14 cellular contexts compared by ENCODE assay signal in genomic region chr5:14171091-14171490, GRCh38. TPM values are rescaled to one million over a fixed set of nuclear protein-coding genes. Genes with fewer than 3 reads are reported as not detected.
DNase-seq lines count a peak whose midpoint lies in the region; ATAC-seq lines count a peak whose summit lies in the region.
"Had no signal": no experiment of that assay in that cellular context is flagged by ENCODE, and none has a peak within 500 bp of the region (broad histone marks: within the 10 kb centered on the region; RNA-seq: fewer than 3 reads in every experiment).

No MANE protein-coding gene starts in this region.

- no peaks in the 10 kb centered on the region for H3K9me3 Mint-ChIP-seq in immature natural killer cell
- H3K9me3 Mint-ChIP-seq: activated T-helper 2 cell treated with anti-CD3 and anti-CD28 coated beads, Interferon-gamma antibody, Interleukin-2, Interleukin-4, amounts not matched to agents 10 μg/mL and 5 μg/mL and 100 μg/mL, durations not matched to agents 14 hours and 24 hours and 36 hours had no signal

- peak overlapping the region; percentile 52; the same call in 1 of the 2 replicates for H3K4me3 ChIP-seq in GM08714 (ENCODE audit: low read length)
- no peak overlapping the region for H3K4me3 ChIP-seq in SJSA1
- H3K4me3 ChIP-seq: gastrocnemius medialis, vagina had no signal

- H3K27me3 Mint-ChIP-seq in immature natural killer cell (ENCODE audit: low read depth in 3 of 3): peaks cover 0 to 5% (median 2%) of the 10 kb centered on the region in 3 donors

- peaks cover 0 to 3% (median 0%) of the 10 kb centered on the region in 3 donors for H3K36me3 Mint-ChIP-seq in immature natural killer cell

- H3K27me3 ChIP-seq in SJSA1 (replicated peaks): no peaks in the 10 kb centered on the region
- H3K27me3 ChIP-seq: gastrocnemius medialis, vagina had no signal

- DNase-seq in AG08395 (ENCODE audit: low spot score) (peak; percentile 33), SJSA1 (ENCODE audit: low read depth in 1 of 2, low spot score in 2 of 2) (no peak), immature natural killer cell (no peak), NCI-H146 (lab: John Stamatoyannopoulos, UW) (no peak), mesenteric fat pad (ENCODE audit: low spot score) (no peak), kidney glomerular epithelial cell (lab: John Stamatoyannopoulos, UW) (no peak)
- DNase-seq: AML-193, amniotic stem cell, gastrocnemius medialis had no signal

- peaks cover 4% of the 10 kb centered on the region; the same call in 1 of the 2 replicates for H3K36me3 ChIP-seq in SJSA1
- H3K36me3 ChIP-seq: gastrocnemius medialis, vagina had no signal

- peak overlapping the region in 4 of 5 donors; percentile 29 to 51 (median 38) for H3K4me3 Mint-ChIP-seq in immature natural killer cell

- peak overlapping the region; percentile 60 for H3K27ac ChIP-seq in SJSA1
- H3K27ac ChIP-seq: gastrocnemius medialis, vagina, VCaP had no signal

- peaks cover 77% of the 10 kb centered on the region for H3K4me1 ChIP-seq in SJSA1 (replicated peaks)

- peak overlapping the region in 1 of 6 donors; percentile 33 for H3K27ac Mint-ChIP-seq in immature natural killer cell
- H3K27ac Mint-ChIP-seq: activated T-helper 2 cell treated with anti-CD3 and anti-CD28 coated beads, Interferon-gamma antibody, Interleukin-2, Interleukin-4, amounts not matched to agents 10 μg/mL and 5 μg/mL and 100 μg/mL, durations not matched to agents 14 hours and 24 hours and 36 hours had no signal

- no peaks in the 10 kb centered on the region for H3K9me3 ChIP-seq in SJSA1 (replicated peaks)
- H3K9me3 ChIP-seq: gastrocnemius medialis, vagina had no signal

- ATAC-seq in GM18867 (IDR thresholded peaks at IDR 0.05; ENCODE audit: unreplicated experiment): no peak
- ATAC-seq: gastrocnemius medialis had no signal

- peaks cover 56 to 73% of the 10 kb centered on the region in 2 donors for H3K4me1 Mint-ChIP-seq in immature natural killer cell

RNA-seq across cellular contexts. Expression of gene TRIO, which starts 27.9 kb away (rescaled TPM):
- 62.2 and 99.6 TPM in 2 replicates for total RNA-seq in SJSA1 (2014; rRNA removed; shearing (Covaris generic))
- polyA plus RNA-seq in immature natural killer cell: 1 to 10 TPM in 2 of 3 donors, under 1 TPM in 1; 0.70 to 2.3 (median 1.2) TPM
- 145 TPM for total RNA-seq in mesenteric fat pad
